In the genomic region with DNA sequence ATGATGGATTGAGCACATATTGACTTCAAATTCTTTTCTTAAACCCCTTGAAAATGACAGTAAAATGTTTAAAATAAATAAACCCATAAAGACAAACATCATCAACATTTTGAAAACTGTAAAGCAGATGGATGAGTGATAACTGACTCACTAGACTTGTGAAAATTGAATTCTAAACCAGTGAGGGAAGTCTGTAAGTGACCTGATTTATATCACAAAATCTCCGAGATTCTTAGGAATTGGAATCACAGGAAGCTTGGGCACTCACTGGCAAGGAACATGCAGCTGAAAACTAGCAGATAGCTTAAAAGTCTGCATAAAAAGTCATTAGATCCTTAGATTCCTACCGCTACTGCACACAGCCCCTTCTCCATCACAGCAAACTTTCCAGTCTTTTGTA, we compare ENCODE assay signal across 1 cellular context.
A peak's percentile ranks its signal among the peaks of the same experiment; 100 is the strongest.
TF ChIP-seq lines count a peak whose summit lies in the region.

No MANE protein-coding gene starts in this region.

TF ChIP-seq in SK-N-SH, 30 proteins besides CTCF, POLR2A, EP300 and RAD21 (continued from another document):
- TF ChIP-seq, protein P1, sequence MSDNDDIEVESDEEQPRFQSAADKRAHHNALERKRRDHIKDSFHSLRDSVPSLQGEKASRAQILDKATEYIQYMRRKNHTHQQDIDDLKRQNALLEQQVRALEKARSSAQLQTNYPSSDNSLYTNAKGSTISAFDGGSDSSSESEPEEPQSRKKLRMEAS (IDR thresholded peaks at IDR 0.05; ENCODE audit: low read depth) = 0 out of 2 replicates have a peak, but pooled peaks have one; percentile 27
- TF ChIP-seq RFX5 (IDR thresholded peaks at IDR 0.05; ENCODE audit: low read length) = no peak
- no peak for TF ChIP-seq MXI1 (IDR thresholded peaks at IDR 0.05; ENCODE audit: low read depth, low read length)
- TF ChIP-seq SIN3A (IDR thresholded peaks at IDR 0.05; ENCODE audit: borderline replicate concordance, low read depth, low read length) = no peak
- no peak for TF ChIP-seq RXRA (IDR thresholded peaks at IDR 0.05; ENCODE audit: borderline replicate concordance, low read depth)
- TF ChIP-seq, protein P2, sequence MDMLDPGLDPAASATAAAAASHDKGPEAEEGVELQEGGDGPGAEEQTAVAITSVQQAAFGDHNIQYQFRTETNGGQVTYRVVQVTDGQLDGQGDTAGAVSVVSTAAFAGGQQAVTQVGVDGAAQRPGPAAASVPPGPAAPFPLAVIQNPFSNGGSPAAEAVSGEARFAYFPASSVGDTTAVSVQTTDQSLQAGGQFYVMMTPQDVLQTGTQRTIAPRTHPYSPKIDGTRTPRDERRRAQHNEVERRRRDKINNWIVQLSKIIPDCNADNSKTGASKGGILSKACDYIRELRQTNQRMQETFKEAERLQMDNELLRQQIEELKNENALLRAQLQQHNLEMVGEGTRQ (IDR thresholded peaks at IDR 0.05; ENCODE audit: borderline replicate concordance, low read depth, low read length) = no peak
- no peak for TF ChIP-seq CHD2 (IDR thresholded peaks at IDR 0.05; ENCODE audit: low read length, partially characterized antibody)
- peak; percentile 57 for TF ChIP-seq TCF12 (IDR thresholded peaks at IDR 0.05)
- TF ChIP-seq JUND (IDR thresholded peaks at IDR 0.05) = peak; percentile 30; the same call in 1 of the 2 replicates
- no peak for TF ChIP-seq RCOR1 (IDR thresholded peaks at IDR 0.05; ENCODE audit: low read length)
- TF ChIP-seq, protein P3, sequence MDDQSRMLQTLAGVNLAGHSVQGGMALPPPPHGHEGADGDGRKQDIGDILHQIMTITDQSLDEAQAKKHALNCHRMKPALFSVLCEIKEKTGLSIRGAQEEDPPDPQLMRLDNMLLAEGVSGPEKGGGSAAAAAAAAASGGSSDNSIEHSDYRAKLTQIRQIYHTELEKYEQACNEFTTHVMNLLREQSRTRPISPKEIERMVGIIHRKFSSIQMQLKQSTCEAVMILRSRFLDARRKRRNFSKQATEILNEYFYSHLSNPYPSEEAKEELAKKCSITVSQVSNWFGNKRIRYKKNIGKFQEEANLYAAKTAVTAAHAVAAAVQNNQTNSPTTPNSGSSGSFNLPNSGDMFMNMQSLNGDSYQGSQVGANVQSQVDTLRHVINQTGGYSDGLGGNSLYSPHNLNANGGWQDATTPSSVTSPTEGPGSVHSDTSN (IDR thresholded peaks at IDR 0.05) = peak; percentile 64
- TF ChIP-seq EZH2phosphoT487 (IDR thresholded peaks at IDR 0.05; ENCODE audit: borderline replicate concordance, low read depth) = no peak
- TF ChIP-seq ELF1 (IDR thresholded peaks at IDR 0.05) = no peak
- no peak for TF ChIP-seq GATA2 (CRISPR knock-in tag; IDR thresholded peaks at IDR 0.05)
- TF ChIP-seq YY1 (IDR thresholded peaks at IDR 0.05; ENCODE audit: low read depth) = no peak
- TF ChIP-seq NFIC (IDR thresholded peaks at IDR 0.05; ENCODE audit: borderline replicate concordance) = peak; percentile 27; the same call in 1 of the 2 replicates
- peak; percentile 47; the same call in 1 of the 2 replicates for TF ChIP-seq FOSL2 (IDR thresholded peaks at IDR 0.05; ENCODE audit: borderline replicate concordance, low read depth)
- no peak for TF ChIP-seq GABPA (IDR thresholded peaks at IDR 0.05; ENCODE audit: low read depth)
- no peak for TF ChIP-seq FOXM1 (IDR thresholded peaks at IDR 0.05; ENCODE audit: low read depth)
- no peak for TF ChIP-seq TAF1 (IDR thresholded peaks at IDR 0.05; ENCODE audit: borderline replicate concordance, low read depth, low read length)
- TF ChIP-seq TEAD4 (IDR thresholded peaks at IDR 0.05; ENCODE audit: borderline replicate concordance, insufficient read depth) = no peak
- TF ChIP-seq SMC3 (IDR thresholded peaks at IDR 0.05; ENCODE audit: low read depth, low read length) = no peak
- TF ChIP-seq, protein P4, sequence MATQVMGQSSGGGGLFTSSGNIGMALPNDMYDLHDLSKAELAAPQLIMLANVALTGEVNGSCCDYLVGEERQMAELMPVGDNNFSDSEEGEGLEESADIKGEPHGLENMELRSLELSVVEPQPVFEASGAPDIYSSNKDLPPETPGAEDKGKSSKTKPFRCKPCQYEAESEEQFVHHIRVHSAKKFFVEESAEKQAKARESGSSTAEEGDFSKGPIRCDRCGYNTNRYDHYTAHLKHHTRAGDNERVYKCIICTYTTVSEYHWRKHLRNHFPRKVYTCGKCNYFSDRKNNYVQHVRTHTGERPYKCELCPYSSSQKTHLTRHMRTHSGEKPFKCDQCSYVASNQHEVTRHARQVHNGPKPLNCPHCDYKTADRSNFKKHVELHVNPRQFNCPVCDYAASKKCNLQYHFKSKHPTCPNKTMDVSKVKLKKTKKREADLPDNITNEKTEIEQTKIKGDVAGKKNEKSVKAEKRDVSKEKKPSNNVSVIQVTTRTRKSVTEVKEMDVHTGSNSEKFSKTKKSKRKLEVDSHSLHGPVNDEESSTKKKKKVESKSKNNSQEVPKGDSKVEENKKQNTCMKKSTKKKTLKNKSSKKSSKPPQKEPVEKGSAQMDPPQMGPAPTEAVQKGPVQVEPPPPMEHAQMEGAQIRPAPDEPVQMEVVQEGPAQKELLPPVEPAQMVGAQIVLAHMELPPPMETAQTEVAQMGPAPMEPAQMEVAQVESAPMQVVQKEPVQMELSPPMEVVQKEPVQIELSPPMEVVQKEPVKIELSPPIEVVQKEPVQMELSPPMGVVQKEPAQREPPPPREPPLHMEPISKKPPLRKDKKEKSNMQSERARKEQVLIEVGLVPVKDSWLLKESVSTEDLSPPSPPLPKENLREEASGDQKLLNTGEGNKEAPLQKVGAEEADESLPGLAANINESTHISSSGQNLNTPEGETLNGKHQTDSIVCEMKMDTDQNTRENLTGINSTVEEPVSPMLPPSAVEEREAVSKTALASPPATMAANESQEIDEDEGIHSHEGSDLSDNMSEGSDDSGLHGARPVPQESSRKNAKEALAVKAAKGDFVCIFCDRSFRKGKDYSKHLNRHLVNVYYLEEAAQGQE (IDR thresholded peaks at IDR 0.05; ENCODE audit: low read depth, low read length) = no peak
